In the genomic region with DNA sequence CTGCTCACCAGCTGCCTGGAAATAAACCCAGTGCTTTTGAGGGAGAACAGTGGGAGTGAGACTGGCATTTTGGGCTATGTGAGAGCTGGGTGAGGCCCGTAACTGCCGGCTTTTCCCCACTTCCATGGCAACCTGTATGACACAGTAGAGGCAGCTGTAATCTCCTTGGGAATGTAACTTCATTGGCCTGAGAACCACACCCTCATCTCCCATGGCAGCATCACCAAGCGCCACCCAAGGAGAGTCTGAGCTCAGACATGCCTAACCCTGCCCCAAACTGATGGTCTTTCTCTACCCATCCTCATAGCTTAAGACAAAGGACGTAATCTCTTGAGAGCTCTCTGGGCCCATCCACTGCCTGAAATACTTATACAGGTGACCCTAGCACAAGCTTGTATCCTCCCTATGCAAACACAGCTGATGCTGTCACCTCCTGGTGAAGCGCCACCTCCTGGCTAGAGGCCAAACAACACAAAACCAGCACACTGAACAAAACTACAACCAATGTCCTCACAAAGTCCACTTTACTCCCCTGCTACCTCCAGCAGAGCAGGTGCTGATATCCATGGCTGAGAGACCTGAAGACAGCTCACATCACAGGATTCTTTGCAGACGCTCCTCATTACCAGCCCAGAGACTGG, we compare ENCODE assay signal across 10 cellular contexts.
DNase-seq lines count a peak whose midpoint lies in the region; ATAC-seq, FAIRE-seq and TF ChIP-seq lines count a peak whose summit lies in the region.
"Had no signal": no experiment of that assay in that cellular context is flagged by ENCODE, and none has a peak within 500 bp of the region (broad histone marks: within the 10 kb centered on the region; RNA-seq: fewer than 3 reads in every experiment).

No MANE protein-coding gene starts in this region.

- in situ Hi-C loops in GM13977 (cut with MboI; ENCODE audit: low pct_unique_long_range_greater_than_20kb, low sequenced_read_pairs, unreplicated experiment): no loop called here

- no peak for ATAC-seq in pancreas

- no peak overlapping the region for H3K4me3 Mint-ChIP-seq in endodermal cell
- H3K4me3 Mint-ChIP-seq in CD4-positive, alpha-beta memory T cell: no peak overlapping the region
- H3K4me3 Mint-ChIP-seq: stimulated activated naive CD8-positive, alpha-beta T cell treated with anti-CD3 and anti-CD28 coated beads, Interleukin-15, Interleukin-2, amounts not matched to agents 100 ng/mL and 50 ng/mL, for 24 hours had no signal

- CTCF ChIA-PET in CD4-positive, alpha-beta memory T cell (lab: Charles Lee; ENCODE audit: partially characterized antibody): no interaction called here

- FAIRE-seq in pancreas (lab: Jason Lieb, UNC): no peak

- peak; percentile 13 for DNase-seq in A172 (ENCODE audit: low spot score)
- DNase-seq in GM13977 (ENCODE audit: low spot score): no peak
- DNase-seq in NCI-H748 (lab: John Stamatoyannopoulos, UW; ENCODE audit: unreplicated experiment): peak; percentile 87
- peak; percentile 92 for DNase-seq in endodermal cell
- no peak for DNase-seq in CD4-positive, alpha-beta memory T cell
- DNase-seq in NK-92 treated with Interleukin-12 subunit alpha and Interleukin-12 subunit beta, amount 100 ng/mL, for 24 hours (lab: John Stamatoyannopoulos, UW): no peak
- DNase-seq in NCI-H2171 treated with DMSO at 0.1 percent for 48 hours (lab: John Stamatoyannopoulos, UW): no peak
- no peak for DNase-seq in pancreas
- DNase-seq: adrenal gland had no signal

- H3K36me3 ChIP-seq in endodermal cell (ENCODE audit: control insufficient read depth, insufficient read depth, low read length) (no peaks in the 10 kb centered on the region), pancreas (no peaks in the 10 kb centered on the region)
- H3K36me3 ChIP-seq in CD4-positive, alpha-beta memory T cell (ENCODE audit: insufficient read depth, low read length): no peaks in the 10 kb centered on the region
- H3K36me3 ChIP-seq: adrenal gland had no signal

- H3K4me3 ChIP-seq in endodermal cell (ENCODE audit: low read length) (no peak overlapping the region), pancreas (no peak overlapping the region)
- H3K4me3 ChIP-seq in CD4-positive, alpha-beta memory T cell (ENCODE audit: low read length in 2 of 2): no peak overlapping the region
- H3K4me3 ChIP-seq: adrenal gland had no signal

- H3K4me1 ChIP-seq in endodermal cell (ENCODE audit: control insufficient read depth, insufficient read depth, low read length) (no peaks in the 10 kb centered on the region), pancreas (no peaks in the 10 kb centered on the region)
- no peaks in the 10 kb centered on the region for H3K4me1 ChIP-seq in CD4-positive, alpha-beta memory T cell (ENCODE audit: insufficient read depth, low read length)
- H3K4me1 ChIP-seq: adrenal gland had no signal

- TF ChIP-seq CTCF in GM13977 (IDR thresholded peaks at IDR 0.05; ENCODE audit: extremely low read depth, insufficient read depth, missing control alignments) (peak; percentile 66), endodermal cell (conservative IDR thresholded peaks at IDR 0.05) (peak; percentile 85), pancreas (IDR thresholded peaks at IDR 0.05) (no peak)

- no peak overlapping the region for H3K27ac Mint-ChIP-seq in endodermal cell
- no peak overlapping the region for H3K27ac Mint-ChIP-seq in CD4-positive, alpha-beta memory T cell
- H3K27ac Mint-ChIP-seq: stimulated activated naive CD8-positive, alpha-beta T cell treated with anti-CD3 and anti-CD28 coated beads, Interleukin-15, Interleukin-2, amounts not matched to agents 100 ng/mL and 50 ng/mL, for 24 hours had no signal

- H3K9ac ChIP-seq in endodermal cell (ENCODE audit: extremely low read depth, low read length, poor library complexity, severe bottlenecking): no peak overlapping the region

- 83 to 85% methylated on average over 4 to 6 of the region's 6 CpGs for WGBS in endodermal cell (ENCODE audit: insufficient coverage in 1 of 2, insufficient read length in 1 of 2), 2 experiments
- 72 to 73% methylated on average over 6 of the region's 6 CpGs for WGBS in pancreas, 2 donors

- H3K9me3 ChIP-seq in endodermal cell (ENCODE audit: control insufficient read depth, low read length) (peaks cover 4% of the 10 kb centered on the region), pancreas (no peaks in the 10 kb centered on the region)
- peaks cover 0 to 6% of the 10 kb centered on the region in 2 donors for H3K9me3 ChIP-seq in CD4-positive, alpha-beta memory T cell (ENCODE audit: control insufficient read depth in 1 of 2, low read length in 2 of 2)
- H3K9me3 ChIP-seq: adrenal gland had no signal

- H3K27ac ChIP-seq in endodermal cell (ENCODE audit: low read depth, low read length) (no peak overlapping the region), pancreas (no peak overlapping the region)
- H3K27ac ChIP-seq in CD4-positive, alpha-beta memory T cell (ENCODE audit: low read depth, low read length): no peak overlapping the region
- H3K27ac ChIP-seq: adrenal gland had no signal

- no peaks in the 10 kb centered on the region for H3K27me3 Mint-ChIP-seq in endodermal cell (ENCODE audit: insufficient read depth)
- no peaks in the 10 kb centered on the region for H3K27me3 Mint-ChIP-seq in CD4-positive, alpha-beta memory T cell
- H3K27me3 Mint-ChIP-seq: stimulated activated naive CD8-positive, alpha-beta T cell treated with anti-CD3 and anti-CD28 coated beads, Interleukin-15, Interleukin-2, amounts not matched to agents 100 ng/mL and 50 ng/mL, for 24 hours had no signal

- H3K4me1 Mint-ChIP-seq in endodermal cell: peaks cover 5% of the 10 kb centered on the region
- no peaks in the 10 kb centered on the region for H3K4me1 Mint-ChIP-seq in CD4-positive, alpha-beta memory T cell

- intact Hi-C loops in CD4-positive, alpha-beta memory T cell (cut with micrococcal nuclease): no loop called here
- intact Hi-C loops in pancreas (cut with DNase I): no loop called here

- no peaks in the 10 kb centered on the region for H3K36me3 Mint-ChIP-seq in endodermal cell (ENCODE audit: low read depth)
- no peaks in the 10 kb centered on the region for H3K36me3 Mint-ChIP-seq in CD4-positive, alpha-beta memory T cell

- POLR2A ChIA-PET in CD4-positive, alpha-beta memory T cell (lab: Charles Lee; ENCODE audit: partially characterized antibody): no interaction called here

- H3K9me3 Mint-ChIP-seq in endodermal cell: peaks cover 7% of the 10 kb centered on the region
- peaks cover 0 to 35% (median 13%) of the 10 kb centered on the region in 8 donors for H3K9me3 Mint-ChIP-seq in CD4-positive, alpha-beta memory T cell

- no peaks in the 10 kb centered on the region for H3K27me3 ChIP-seq in endodermal cell (ENCODE audit: control insufficient read depth, insufficient read depth, low read length, poor library complexity, severe bottlenecking)
- H3K27me3 ChIP-seq in CD4-positive, alpha-beta memory T cell (ENCODE audit: insufficient read depth, low read length): no peaks in the 10 kb centered on the region
- no peaks in the 10 kb centered on the region for H3K27me3 ChIP-seq in pancreas
- H3K27me3 ChIP-seq: adrenal gland had no signal

Comparison
In these comparisons a context has a peak if more than half of its experiments do, and no peak if none do; other contexts are left out.
1. DNase-seq: peak in A172 (single experiment), NCI-H748 (single experiment) and endodermal cell (single experiment); none in GM13977 (single experiment), CD4-positive, alpha-beta memory T cell (0 of 5), NK-92 treated with Interleukin-12 subunit alpha and Interleukin-12 subunit beta, amount 100 ng/mL, for 24 hours (single experiment), NCI-H2171 treated with DMSO at 0.1 percent for 48 hours (single experiment) and pancreas (0 of 6).
2. CTCF ChIP-seq: peak in GM13977 (single experiment) and endodermal cell (single experiment); none in pancreas (0 of 4).